8 cellular contexts compared by ENCODE assay signal in the genomic region with DNA sequence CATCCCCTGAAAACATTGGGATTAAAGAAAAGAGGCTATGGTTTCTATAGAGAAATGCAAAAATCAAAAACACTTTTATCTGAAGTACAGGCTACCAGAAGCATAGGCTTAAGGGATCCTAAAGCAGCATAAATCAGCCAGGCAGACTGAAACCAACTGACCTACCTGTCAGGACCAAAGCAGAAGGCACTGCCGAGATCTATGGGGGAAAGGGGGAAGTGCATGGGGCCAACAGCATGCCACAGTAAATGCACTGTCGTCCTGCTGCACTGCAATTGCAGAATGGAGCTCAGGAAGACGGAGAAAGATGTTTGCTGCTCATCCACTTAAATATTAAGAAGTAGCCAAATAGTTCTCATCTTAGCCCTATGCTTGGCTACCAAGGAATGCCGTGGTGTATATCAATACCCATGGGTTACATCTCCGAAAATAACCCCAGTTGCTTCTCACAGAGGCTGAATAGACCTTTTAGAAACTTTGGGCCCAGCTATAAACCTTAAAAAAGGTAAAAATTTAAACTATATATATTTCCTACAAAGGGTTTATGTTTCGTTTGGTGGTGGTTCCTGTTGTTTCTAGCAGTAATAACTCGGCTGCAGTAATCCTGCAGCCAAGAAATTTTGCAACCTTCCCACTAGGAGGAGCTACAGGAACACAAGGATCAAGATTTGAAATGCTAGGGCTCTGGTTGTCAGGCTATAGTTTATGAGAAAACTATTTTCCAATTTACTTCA.
DNase-seq lines count a peak whose midpoint lies in the region; ATAC-seq and TF ChIP-seq lines count a peak whose summit lies in the region.

No MANE protein-coding gene starts in this region.

- H3K27me3 ChIP-seq in cardiac muscle cell (no peaks in the 10 kb centered on the region), KMS-11 (ENCODE audit: insufficient read depth, low read depth) (no peaks in the 10 kb centered on the region), skeletal muscle satellite cell (ENCODE audit: control insufficient read depth, insufficient read depth, low read length) (no peaks in the 10 kb centered on the region)

- TF ChIP-seq CTCF in cardiac muscle cell (IDR thresholded peaks at IDR 0.05; ENCODE audit: low read depth, low read length): peak; percentile 65
- TF ChIP-seq CTCF in KMS-11 (conservative IDR thresholded peaks at IDR 0.05; ENCODE audit: low read depth, low read length): peak; percentile 55
- TF ChIP-seq CTCF in glutamatergic neuron (IDR thresholded peaks at IDR 0.05; ENCODE audit: partially characterized antibody, unreplicated experiment): peak; percentile 52

- H2AFZ ChIP-seq in KMS-11 (ENCODE audit: low read depth): no peak overlapping the region

- H3K4me1 ChIP-seq in cardiac muscle cell (ENCODE audit: low read depth) (no peaks in the 10 kb centered on the region), KMS-11 (ENCODE audit: low read depth, poor library complexity, severe bottlenecking) (no peaks in the 10 kb centered on the region), skeletal muscle satellite cell (ENCODE audit: control insufficient read depth, insufficient read depth, low read length) (no peaks in the 10 kb centered on the region)

- no peak overlapping the region for H3K4me3 Mint-ChIP-seq in glutamatergic neuron (ENCODE audit: unreplicated experiment)

- H3K4me1 Mint-ChIP-seq in glutamatergic neuron (ENCODE audit: low read depth, unreplicated experiment): no peaks in the 10 kb centered on the region

- H3K27ac Mint-ChIP-seq in glutamatergic neuron (ENCODE audit: unreplicated experiment): no peak overlapping the region

- no peak overlapping the region for H3K27ac ChIP-seq in cardiac muscle cell
- H3K27ac ChIP-seq in KMS-11: no peak overlapping the region

- intact Hi-C loops in cardiac septum (cut with DNase I): no loop called here

- H3K9me3 ChIP-seq in cardiac muscle cell (ENCODE audit: low read depth) (no peaks in the 10 kb centered on the region), skeletal muscle satellite cell (replicated peaks; ENCODE audit: low read length) (no peaks in the 10 kb centered on the region)

- no peaks in the 10 kb centered on the region for H3K27me3 Mint-ChIP-seq in glutamatergic neuron (ENCODE audit: unreplicated experiment)

- H3K79me2 ChIP-seq in KMS-11 (ENCODE audit: insufficient read depth, low read depth): no peaks in the 10 kb centered on the region

- ATAC-seq in GM18520 (IDR thresholded peaks at IDR 0.05; ENCODE audit: unreplicated experiment): no peak

- H3K9ac ChIP-seq in KMS-11 (no peak overlapping the region), skeletal muscle satellite cell (ENCODE audit: low read depth, low read length) (no peak overlapping the region)

- no peaks in the 10 kb centered on the region for H4K20me1 ChIP-seq in KMS-11 (ENCODE audit: insufficient read depth)

- peak; percentile 70 for DNase-seq in cardiac muscle cell (ENCODE audit: low read depth in 1 of 2, low spot score in 1 of 2)
- no peak for DNase-seq in cardiac septum (ENCODE audit: low spot score)
- peak; percentile 4 for DNase-seq in SKM-1 treated with dmso at 0.1 percent for 144 hours (lab: John Stamatoyannopoulos, UW; ENCODE audit: unreplicated experiment)
- DNase-seq in glutamatergic neuron: no peak
- no peak for DNase-seq in cerebellar nuclear complex (lab: John Stamatoyannopoulos, UW)

- H3K36me3 ChIP-seq in cardiac muscle cell (no peaks in the 10 kb centered on the region), KMS-11 (ENCODE audit: insufficient read depth) (no peaks in the 10 kb centered on the region), skeletal muscle satellite cell (ENCODE audit: insufficient read depth, low read length) (no peaks in the 10 kb centered on the region)

- H3K4me3 ChIP-seq in cardiac muscle cell (no peak overlapping the region), KMS-11 (IDR thresholded peaks at IDR 0.05; ENCODE audit: insufficient read depth, low read depth, low read length) (no peak overlapping the region), skeletal muscle satellite cell (ENCODE audit: low read length) (no peak overlapping the region)

- no peaks in the 10 kb centered on the region for H3K36me3 Mint-ChIP-seq in glutamatergic neuron (ENCODE audit: unreplicated experiment)

- no peaks in the 10 kb centered on the region for H3K9me3 Mint-ChIP-seq in glutamatergic neuron (ENCODE audit: unreplicated experiment)

- no peak overlapping the region for H3K4me2 ChIP-seq in KMS-11
- peak overlapping the region; percentile 49 for H3K4me2 ChIP-seq in skeletal muscle satellite cell (ENCODE audit: low read length)

Comparison
In these comparisons a context has a peak if more than half of its experiments do, and no peak if none do; other contexts are left out.
1. DNase-seq: peak in cardiac muscle cell (2 of 2) and SKM-1 treated with dmso at 0.1 percent for 144 hours (single experiment); none in cardiac septum (single experiment), glutamatergic neuron (single experiment) and cerebellar nuclear complex (0 of 2).
2. Peak in every context shown above with its lines, with median percentiles within 50 percentile points of each other: CTCF ChIP-seq.